Comparison of ENCODE assay signal across 27 cellular contexts in genomic region chr1:63848764-63849548, GRCh38.
"Had no signal": no experiment of that assay in that cellular context is flagged by ENCODE, and none has a peak within 500 bp of the region (broad histone marks: within the 10 kb centered on the region; RNA-seq: fewer than 3 reads in every experiment).

No MANE protein-coding gene starts in this region.

- H3K4me3 Mint-ChIP-seq: activated CD4-positive, alpha-beta memory T cell treated with anti-CD3 and anti-CD28 coated beads for 36 hours; activated CD4-positive, alpha-beta T cell treated with anti-CD3 and anti-CD28 coated beads, Interleukin-2, amount 10 ng/mL, durations not matched to agents 24 days and 14 days; activated naive CD4-positive, alpha-beta T cell treated with anti-CD3 and anti-CD28 coated beads for 36 hours; activated naive CD8-positive, alpha-beta T cell treated with anti-CD3 and anti-CD28 coated beads for 36 hours; activated T-helper 1 cell treated with anti-CD3 and anti-CD28 coated beads, Interleukin-12 subunit alpha, Interleukin-12 subunit beta, Interleukin-2, Interleukin-4 antibody, amounts not matched to agents 30 ng/mL and 10 ng/mL and 1 ng/mL, durations not matched to agents 14 hours and 24 hours and 36 hours; dendritic cell treated with granulocyte-macrophage colony-stimulating factor and Interleukin-4, amounts not matched to agents 40 ng/mL and 50 ng/mL, for 4 days; naive thymus-derived CD4-positive, alpha-beta T cell; neural crest cell had no signal

- H3K27ac Mint-ChIP-seq: activated CD4-positive, alpha-beta memory T cell treated with anti-CD3 and anti-CD28 coated beads for 36 hours; activated CD4-positive, alpha-beta T cell treated with anti-CD3 and anti-CD28 coated beads, Interleukin-2, amount 10 ng/mL, durations not matched to agents 24 days and 14 days; activated naive CD4-positive, alpha-beta T cell treated with anti-CD3 and anti-CD28 coated beads for 36 hours; activated naive CD8-positive, alpha-beta T cell treated with anti-CD3 and anti-CD28 coated beads for 36 hours; activated T-helper 1 cell treated with anti-CD3 and anti-CD28 coated beads, Interleukin-12 subunit alpha, Interleukin-12 subunit beta, Interleukin-2, Interleukin-4 antibody, amounts not matched to agents 30 ng/mL and 10 ng/mL and 1 ng/mL, durations not matched to agents 14 hours and 24 hours and 36 hours; dendritic cell treated with granulocyte-macrophage colony-stimulating factor and Interleukin-4, amounts not matched to agents 40 ng/mL and 50 ng/mL, for 4 days; naive thymus-derived CD4-positive, alpha-beta T cell had no signal

- H3K9me3 Mint-ChIP-seq: activated CD4-positive, alpha-beta memory T cell treated with anti-CD3 and anti-CD28 coated beads for 36 hours; activated CD4-positive, alpha-beta T cell treated with anti-CD3 and anti-CD28 coated beads, Interleukin-2, amount 10 ng/mL, durations not matched to agents 24 days and 14 days; activated naive CD4-positive, alpha-beta T cell treated with anti-CD3 and anti-CD28 coated beads for 36 hours; activated naive CD8-positive, alpha-beta T cell treated with anti-CD3 and anti-CD28 coated beads for 36 hours; activated T-helper 1 cell treated with anti-CD3 and anti-CD28 coated beads, Interleukin-12 subunit alpha, Interleukin-12 subunit beta, Interleukin-2, Interleukin-4 antibody, amounts not matched to agents 30 ng/mL and 10 ng/mL and 1 ng/mL, durations not matched to agents 14 hours and 24 hours and 36 hours; dendritic cell treated with granulocyte-macrophage colony-stimulating factor and Interleukin-4, amounts not matched to agents 40 ng/mL and 50 ng/mL, for 4 days; naive thymus-derived CD4-positive, alpha-beta T cell; neural crest cell had no signal

- DNase-seq: activated CD4-positive, alpha-beta memory T cell treated with anti-CD3 and anti-CD28 coated beads for 36 hours; activated CD4-positive, alpha-beta T cell treated with anti-CD3 and anti-CD28 coated beads, Interleukin-2, amount 10 ng/mL, durations not matched to agents 24 days and 14 days; activated CD4-positive, CD25-positive, alpha-beta regulatory T cell treated with anti-CD3 and anti-CD28 coated beads, Interleukin-2, amount 50 U/mL, for 72 hours; activated CD8-positive, alpha-beta memory T cell treated with anti-CD3 and anti-CD28 coated beads, Interleukin-2, amount 50 U/mL, for 4 hours; activated effector memory CD4-positive, alpha-beta T cell treated with anti-CD3 and anti-CD28 coated beads, Interleukin-2, amount 50 U/mL, for 16 hours; activated naive CD4-positive, alpha-beta T cell treated with anti-CD3 and anti-CD28 coated beads for 36 hours; activated naive CD8-positive, alpha-beta T cell treated with anti-CD3 and anti-CD28 coated beads for 36 hours; activated T-cell treated with anti-CD3 and anti-CD28 coated beads, Interleukin-2, amount 50 U/mL, for 1 hour; adrenal gland; aorta; central memory CD4-positive, alpha-beta T cell; effector CD8-positive, alpha-beta T cell; islet precursor cell; left ventricle myocardium superior; midbrain; naive thymus-derived CD4-positive, alpha-beta T cell; stimulated activated CD4-positive, alpha-beta T cell treated with anti-CD3 and anti-CD28 coated beads, Interleukin-15, amount 100 ng/mL, for 24 hours; stimulated activated CD4-positive, alpha-beta T cell treated with anti-CD3 and anti-CD28 coated beads, Interleukin-2, amount 100 ng/mL, for 24 hours; stimulated activated naive CD4-positive, alpha-beta T cell; T-helper 2 cell; tibial artery had no signal

- FAIRE-seq: frontal cortex had no signal

- ATAC-seq: left ventricle myocardium superior; naive thymus-derived CD4-positive, alpha-beta T cell had no signal

- H3K27ac ChIP-seq: adrenal gland, right atrium auricular region, suprapubic skin, tibial artery had no signal

- H3K4me1 ChIP-seq: adrenal gland, right atrium auricular region had no signal

- H3K9me3 ChIP-seq: adrenal gland, right atrium auricular region, suprapubic skin, tibial artery had no signal

- H3K27me3 Mint-ChIP-seq: activated naive CD8-positive, alpha-beta T cell treated with anti-CD3 and anti-CD28 coated beads for 36 hours; dendritic cell treated with granulocyte-macrophage colony-stimulating factor and Interleukin-4, amounts not matched to agents 40 ng/mL and 50 ng/mL, for 4 days had no signal

- H3K36me3 ChIP-seq: adrenal gland, right atrium auricular region, suprapubic skin, tibial artery had no signal

- H3K36me3 Mint-ChIP-seq: activated CD4-positive, alpha-beta memory T cell treated with anti-CD3 and anti-CD28 coated beads for 36 hours; activated naive CD8-positive, alpha-beta T cell treated with anti-CD3 and anti-CD28 coated beads for 36 hours; naive thymus-derived CD4-positive, alpha-beta T cell had no signal

- H3K4me3 ChIP-seq: adrenal gland, right atrium auricular region, suprapubic skin, tibial artery had no signal

- H3K4me1 Mint-ChIP-seq: activated CD4-positive, alpha-beta T cell treated with anti-CD3 and anti-CD28 coated beads, Interleukin-2, amount 10 ng/mL, durations not matched to agents 24 days and 14 days; activated naive CD8-positive, alpha-beta T cell treated with anti-CD3 and anti-CD28 coated beads for 36 hours had no signal

- H3K27me3 ChIP-seq: adrenal gland, right atrium auricular region, suprapubic skin, tibial artery had no signal
